ENCODE assay signal across 15 cellular contexts in the genomic region with DNA sequence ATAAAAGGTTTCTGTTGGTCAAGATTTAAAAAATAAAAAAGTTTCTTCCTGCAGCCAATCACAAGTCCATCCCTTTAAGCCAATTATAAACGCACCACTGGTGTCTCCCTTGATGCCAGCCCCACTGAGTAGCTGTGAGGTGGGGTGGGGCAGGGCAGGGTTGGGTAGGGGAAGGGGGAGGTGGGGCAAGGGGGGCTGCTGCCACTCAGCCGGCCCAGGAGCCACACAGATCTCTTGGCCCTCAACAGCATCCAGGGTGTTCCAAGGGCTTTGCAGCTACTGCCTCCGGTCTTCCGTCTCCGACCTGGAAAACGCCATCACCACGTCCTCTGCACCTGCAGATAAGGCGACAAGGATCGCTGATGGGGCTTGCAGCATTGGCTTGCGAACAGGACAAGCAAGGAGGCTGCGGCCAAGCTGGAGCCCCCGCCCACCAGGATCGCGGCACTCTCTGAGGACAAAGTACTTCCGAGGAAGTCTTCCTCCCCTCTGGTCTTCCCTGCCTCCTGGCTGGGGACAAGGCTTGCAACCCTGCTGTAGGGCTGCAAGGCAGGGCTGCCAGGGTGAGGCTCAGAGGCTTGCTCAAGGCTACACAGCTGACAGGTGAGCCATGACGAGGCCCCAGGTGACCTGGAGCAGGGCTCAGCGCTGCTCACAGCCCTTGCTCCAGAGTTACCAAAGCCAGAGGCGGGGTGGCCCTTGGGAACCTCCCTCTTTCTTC. TPM values are rescaled to one million over a fixed set of nuclear protein-coding genes. Genes with fewer than 3 reads are reported as not detected.
DNase-seq lines count a peak whose midpoint lies in the region; ATAC-seq, FAIRE-seq and TF ChIP-seq lines count a peak whose summit lies in the region.
"Had no signal": no experiment of that assay in that cellular context is flagged by ENCODE, and none has a peak within 500 bp of the region (broad histone marks: within the 10 kb centered on the region; RNA-seq: fewer than 3 reads in every experiment).

No MANE protein-coding gene starts in this region.

- H3K27me3 Mint-ChIP-seq in activated naive CD8-positive, alpha-beta T cell treated with anti-CD3 and anti-CD28 coated beads for 36 hours = peaks cover 4% of the 10 kb centered on the region
- no peaks in the 10 kb centered on the region for H3K27me3 Mint-ChIP-seq in memory B cell
- H3K27me3 Mint-ChIP-seq in MCF 10A (ENCODE audit: insufficient read depth, unreplicated experiment) = no peaks in the 10 kb centered on the region

- DNase-seq in NCI-H146 treated with DMSO at 0.1 percent for 48 hours (lab: John Stamatoyannopoulos, UW; ENCODE audit: unreplicated experiment) (peak; percentile 27), NCI-H146 (lab: John Stamatoyannopoulos, UW) (no peak), memory B cell (ENCODE audit: low spot score in 2 of 2) (no peak), RCC 7860 (ENCODE audit: low spot score) (no peak), MCF 10A (ENCODE audit: unreplicated experiment) (no peak)
- DNase-seq in activated naive CD8-positive, alpha-beta T cell treated with anti-CD3 and anti-CD28 coated beads for 36 hours = no peak
- DNase-seq: activated CD4-positive, alpha-beta T cell treated with anti-CD3 and anti-CD28 coated beads, Interleukin-2, amount 50 U/mL, for 1 hour; DMS 273 treated with DMSO at 0.1 percent for 48 hours; lower lobe of right lung; NK-92 treated with Interleukin-12 subunit alpha and Interleukin-12 subunit beta, amount 100 ng/mL, for 24 hours; occipital lobe had no signal

- H3K9me3 Mint-ChIP-seq in activated naive CD8-positive, alpha-beta T cell treated with anti-CD3 and anti-CD28 coated beads for 36 hours = peaks cover 4% of the 10 kb centered on the region
- H3K9me3 Mint-ChIP-seq in memory B cell (peaks cover 2% of the 10 kb centered on the region), MCF 10A (ENCODE audit: unreplicated experiment) (no peaks in the 10 kb centered on the region)

- peaks cover 10% of the 10 kb centered on the region for H3K36me3 Mint-ChIP-seq in activated naive CD8-positive, alpha-beta T cell treated with anti-CD3 and anti-CD28 coated beads for 36 hours
- peaks cover 11% of the 10 kb centered on the region for H3K36me3 Mint-ChIP-seq in memory B cell
- H3K36me3 Mint-ChIP-seq in MCF 10A (ENCODE audit: insufficient read depth, unreplicated experiment) = peaks cover 5% of the 10 kb centered on the region

- POLR2A ChIA-PET in MCF 10A (lab: Yijun Ruan, JAX) = interaction anchor here (0.6 to 0.7 kb wide), 2 partner anchors 26 to 109 kb away, joined by 4 to 5 read pairs; no protein-coding TSS in a partner anchor

- H3K27ac Mint-ChIP-seq in activated naive CD8-positive, alpha-beta T cell treated with anti-CD3 and anti-CD28 coated beads for 36 hours = no peak overlapping the region
- H3K27ac Mint-ChIP-seq in memory B cell = peak overlapping the region; percentile 77
- H3K27ac Mint-ChIP-seq in MCF 10A (ENCODE audit: low read depth, unreplicated experiment) = no peak overlapping the region

- peak overlapping the region; percentile 70 for H3K4me3 Mint-ChIP-seq in activated naive CD8-positive, alpha-beta T cell treated with anti-CD3 and anti-CD28 coated beads for 36 hours
- peak overlapping the region; percentile 85 for H3K4me3 Mint-ChIP-seq in memory B cell
- H3K4me3 Mint-ChIP-seq in MCF 10A (ENCODE audit: unreplicated experiment) = no peak overlapping the region

- FAIRE-seq in RCC 7860 (lab: Jason Lieb, UNC) = no peak

- ATAC-seq in HG03354 (IDR thresholded peaks at IDR 0.05; ENCODE audit: poor library complexity, severe bottlenecking, unreplicated experiment) (peak; percentile 26), memory B cell (ENCODE audit: low read depth) (peak; percentile 54), GM19023 (IDR thresholded peaks at IDR 0.05; ENCODE audit: unreplicated experiment) (no peak)
- ATAC-seq: HCT116, lower lobe of right lung, SK-N-SH treated with all-trans-retinoic acid at 6 μM for 48 hours had no signal

- peaks cover 13% of the 10 kb centered on the region for H3K4me1 Mint-ChIP-seq in activated naive CD8-positive, alpha-beta T cell treated with anti-CD3 and anti-CD28 coated beads for 36 hours
- H3K4me1 Mint-ChIP-seq in memory B cell (peaks cover 7% of the 10 kb centered on the region), MCF 10A (ENCODE audit: insufficient read depth, unreplicated experiment) (peaks cover 4% of the 10 kb centered on the region)

- TF ChIP-seq CTCF in MCF 10A (IDR thresholded peaks at IDR 0.05; ENCODE audit: unreplicated experiment) = no peak

- intact Hi-C loops in MCF 10A (cut with micrococcal nuclease) = no loop called here

- no TSS peak for BruUV-seq in MCF 10A (replicated peaks; lab: Mats Ljungman, UMichigan)

- CTCF ChIA-PET in MCF 10A (lab: Yijun Ruan, JAX) = interaction anchor here (0.6 to 0.7 kb wide), 2 partner anchors 23 to 55 kb away, joined by 3 to 5 read pairs; no protein-coding TSS in a partner anchor

RNA-seq across cellular contexts. Expression of a gene that starts 26.8 kb away (rescaled TPM):
- 10 to 100 TPM; 30.4 to 31.0 TPM for total RNA-seq in activated naive CD8-positive, alpha-beta T cell treated with anti-CD3 and anti-CD28 coated beads for 36 hours
- 98.5 and 106 TPM in 2 replicates for total RNA-seq in MCF 10A (2022)

RNA-seq across cellular contexts. Expression of a gene that starts 59.5 kb away (rescaled TPM):
- total RNA-seq in activated naive CD8-positive, alpha-beta T cell treated with anti-CD3 and anti-CD28 coated beads for 36 hours = 1 to 10 TPM; 8.0 to 8.6 TPM
- 31.3 and 31.4 TPM in 2 replicates for total RNA-seq in MCF 10A (2022)
